In genomic region chr6:154157082-154157481, GRCh38 we compare ENCODE assay signal across 1 cellular context.
TF ChIP-seq lines count a peak whose summit lies in the region.

No MANE protein-coding gene starts in this region.

TF ChIP-seq in SK-N-SH, 30 proteins besides CTCF, POLR2A, EP300 and RAD21 (continued from another document):
- TF ChIP-seq, protein P1, sequence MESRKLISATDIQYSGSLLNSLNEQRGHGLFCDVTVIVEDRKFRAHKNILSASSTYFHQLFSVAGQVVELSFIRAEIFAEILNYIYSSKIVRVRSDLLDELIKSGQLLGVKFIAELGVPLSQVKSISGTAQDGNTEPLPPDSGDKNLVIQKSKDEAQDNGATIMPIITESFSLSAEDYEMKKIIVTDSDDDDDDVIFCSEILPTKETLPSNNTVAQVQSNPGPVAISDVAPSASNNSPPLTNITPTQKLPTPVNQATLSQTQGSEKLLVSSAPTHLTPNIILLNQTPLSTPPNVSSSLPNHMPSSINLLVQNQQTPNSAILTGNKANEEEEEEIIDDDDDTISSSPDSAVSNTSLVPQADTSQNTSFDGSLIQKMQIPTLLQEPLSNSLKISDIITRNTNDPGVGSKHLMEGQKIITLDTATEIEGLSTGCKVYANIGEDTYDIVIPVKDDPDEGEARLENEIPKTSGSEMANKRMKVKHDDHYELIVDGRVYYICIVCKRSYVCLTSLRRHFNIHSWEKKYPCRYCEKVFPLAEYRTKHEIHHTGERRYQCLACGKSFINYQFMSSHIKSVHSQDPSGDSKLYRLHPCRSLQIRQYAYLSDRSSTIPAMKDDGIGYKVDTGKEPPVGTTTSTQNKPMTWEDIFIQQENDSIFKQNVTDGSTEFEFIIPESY (IDR thresholded peaks at IDR 0.05; ENCODE audit: borderline replicate concordance, low read depth): no peak
- TF ChIP-seq FOXM1 (IDR thresholded peaks at IDR 0.05; ENCODE audit: low read depth) (no peak), GATA2 (CRISPR knock-in tag; IDR thresholded peaks at IDR 0.05) (no peak)
